ENCODE assay signal across 1 cellular context in genomic region chr1:143945253-143945652, GRCh38. TPM values are rescaled to one million over a fixed set of nuclear protein-coding genes. Genes with fewer than 3 reads are reported as not detected.
"Had no signal": no experiment of that assay in that cellular context is flagged by ENCODE, and none has a peak within 500 bp of the region (broad histone marks: within the 10 kb centered on the region; RNA-seq: fewer than 3 reads in every experiment).

No MANE protein-coding gene starts in this region.

RNA-seq across cellular contexts. Expression of gene FAM72C, which starts 26.5 kb away (rescaled TPM):
- total RNA-seq: chondrocyte had no signal
